29 cellular contexts compared by ENCODE assay signal in genomic region chr7:135964791-135965190, GRCh38. TPM values are rescaled to one million over a fixed set of nuclear protein-coding genes. Genes with fewer than 3 reads are reported as not detected.
DNase-seq lines count a peak whose midpoint lies in the region; ATAC-seq, FAIRE-seq and TF ChIP-seq lines count a peak whose summit lies in the region.
"Had no signal": no experiment of that assay in that cellular context is flagged by ENCODE, and none has a peak within 500 bp of the region (broad histone marks: within the 10 kb centered on the region; RNA-seq: fewer than 3 reads in every experiment).

No MANE protein-coding gene starts in this region.

- BruUV-seq in IMR-90 (replicated peaks; lab: Mats Ljungman, UMichigan) (no TSS peak), K562 (replicated peaks; lab: Mats Ljungman, UMichigan) (no TSS peak)

- whole genome bisulfite sequencing in IMR-90 (ENCODE audit: extremely low coverage in 2 of 2, insufficient read length in 1 of 2), 2 experiments, result no CpG with 5 or more reads among the region's 1 CpG
- WGBS in K562 (ENCODE audit: insufficient coverage, low coverage, missing lambda C conversion rate), result 95% methylated on average over 1 of the region's 1 CpG

- TF ChIP-seq POLR2A in IMR-90 (IDR thresholded peaks at IDR 0.05; ENCODE audit: low read depth, low read length) (no peak), K562 (conservative IDR thresholded peaks at IDR 0.05) (no peak)

- H4K8ac ChIP-seq in IMR-90 (ENCODE audit: low read depth in 2 of 2, low read length in 2 of 2), result no peak overlapping the region

- H3K9me3 Mint-ChIP-seq in CD4-positive, CD25-positive, alpha-beta regulatory T cell, result no peaks in the 10 kb centered on the region
- H3K9me3 Mint-ChIP-seq in natural killer cell, result no peaks in the 10 kb centered on the region
- H3K9me3 Mint-ChIP-seq: CD8-positive, alpha-beta memory T cell; nephron progenitor cell; T-helper 1 cell treated with Interleukin-12 subunit alpha and Interleukin-12 subunit beta and Interleukin-4 antibody, amounts not matched to agents 30 μg/mL and 1 μg/mL, for 36 hours had no signal

- no peak overlapping the region for H3K27ac ChIP-seq in CD4-positive, CD25-positive, alpha-beta regulatory T cell (ENCODE audit: insufficient read depth, low read length, poor library complexity, severe bottlenecking)
- H3K27ac ChIP-seq in IMR-90 (ENCODE audit: insufficient read depth, low read length) (no peak overlapping the region), K562 (ENCODE audit: extremely low read depth, low read depth, low read length) (peak overlapping the region; percentile 1; the same call in 1 of the 3 replicates)
- H3K27ac ChIP-seq: prostate gland, SJCRH30, uterus, VCaP had no signal

- H2BK120ac ChIP-seq in IMR-90 (ENCODE audit: low read depth, low read length), result no peak overlapping the region

- intact Hi-C loops in IMR-90 (cut with micrococcal nuclease) (no loop called here), K562 (cut with micrococcal nuclease) (no loop called here), natural killer cell (cut with micrococcal nuclease) (no loop called here), mucosa of descending colon (cut with DNase I, micrococcal nuclease) (no loop called here)

- H3K27ac Mint-ChIP-seq in CD4-positive, CD25-positive, alpha-beta regulatory T cell, result no peak overlapping the region
- H3K27ac Mint-ChIP-seq in natural killer cell, result peak overlapping the region; percentile 43 to 47
- H3K27ac Mint-ChIP-seq: nephron progenitor cell; T-helper 1 cell treated with Interleukin-12 subunit alpha and Interleukin-12 subunit beta and Interleukin-4 antibody, amounts not matched to agents 30 μg/mL and 1 μg/mL, for 36 hours had no signal

- H3K14ac ChIP-seq in IMR-90 (replicated peaks; ENCODE audit: low read depth, low read length), result no peak overlapping the region

- no peak overlapping the region for H2BK15ac ChIP-seq in IMR-90 (ENCODE audit: low read depth, low read length)

- no peak for DNase-seq in CD4-positive, CD25-positive, alpha-beta regulatory T cell
- no peak for DNase-seq in IMR-90
- DNase-seq in K562 (ENCODE audit: extremely low read depth in 1 of 4, low spot score in 3 of 4), result no peak
- no peak for DNase-seq in natural killer cell
- no peak for DNase-seq in mucosa of descending colon
- DNase-seq in GM20000 (ENCODE audit: low spot score), result no peak
- no peak for DNase-seq in CD1c-positive myeloid dendritic cell (ENCODE audit: extremely low spot score)
- DNase-seq: activated CD4-positive, alpha-beta T cell treated with anti-CD3 and anti-CD28 coated beads, Interleukin-2, amount 50 U/mL, for 48 hours; activated naive CD4-positive, alpha-beta T cell treated with Interleukin-2 at 50 U/mL for 16 hours; anterior cingulate cortex; CD8-positive, alpha-beta memory T cell; cerebellar nuclear complex; DMS79; effector CD8-positive, alpha-beta T cell; esophagus squamous epithelium; GOT3; heart right ventricle; Karpas-422; NCI-H1105; NCI-H69; nephron progenitor cell; PC-3; substantia nigra; uterus had no signal

- no peak overlapping the region for H2AK5ac ChIP-seq in IMR-90 (ENCODE audit: low read depth, low read length)

- dilution Hi-C loops in IMR-90 (cut with HindIII; ENCODE audit: low sequenced_read_pairs, unreplicated experiment), result no loop called here

- H3K4me3 ChIP-seq in CD4-positive, CD25-positive, alpha-beta regulatory T cell (ENCODE audit: low read depth, low read length), result peak overlapping the region; percentile 4
- H3K4me3 ChIP-seq in IMR-90 (ENCODE audit: insufficient read depth, low read depth, low read length) (no peak overlapping the region), K562 (no peak overlapping the region), mucosa of descending colon (no peak overlapping the region)
- H3K4me3 ChIP-seq: esophagus squamous epithelium, prostate gland, SJCRH30, uterus had no signal

- no peak overlapping the region for H3K56ac ChIP-seq in IMR-90 (ENCODE audit: extremely low read depth, insufficient read depth, low read length)

- H3K4me3 Mint-ChIP-seq in CD4-positive, CD25-positive, alpha-beta regulatory T cell, result peak overlapping the region in 1 of 4 donors; percentile 30
- peak overlapping the region; percentile 3 for H3K4me3 Mint-ChIP-seq in natural killer cell
- H3K4me3 Mint-ChIP-seq: nephron progenitor cell; T-helper 1 cell treated with Interleukin-12 subunit alpha and Interleukin-12 subunit beta and Interleukin-4 antibody, amounts not matched to agents 30 μg/mL and 1 μg/mL, for 36 hours had no signal

- H3K4me2 ChIP-seq in IMR-90 (ENCODE audit: low read depth, low read length), result peak overlapping the region; percentile 17; the same call in 1 of the 2 replicates
- H3K4me2 ChIP-seq in K562 (ENCODE audit: insufficient read depth, low read length), result no peak overlapping the region

- H3K79me1 ChIP-seq in IMR-90 (ENCODE audit: low read depth in 1 of 2, low read length in 2 of 2), result peaks cover 14 to 39% of the 10 kb centered on the region in 2 experiments

- H3K18ac ChIP-seq in IMR-90 (ENCODE audit: low read depth, low read length), result no peak overlapping the region

- peaks cover 42% of the 10 kb centered on the region for H3K4me1 ChIP-seq in CD4-positive, CD25-positive, alpha-beta regulatory T cell (ENCODE audit: control insufficient read depth, insufficient read depth, low read length, poor library complexity, severe bottlenecking)
- H3K4me1 ChIP-seq in IMR-90 (ENCODE audit: control insufficient read depth, insufficient read depth, low read length) (no peaks in the 10 kb centered on the region), K562 (replicated peaks in 1 of 2; ENCODE audit: control insufficient read depth in 2 of 2, insufficient read depth in 2 of 2, low read length in 2 of 2) (peaks cover 0 to 14% of the 10 kb centered on the region in 2 experiments; a peak in 4 of 5 replicates), mucosa of descending colon (ENCODE audit: low read depth) (no peaks in the 10 kb centered on the region)
- H3K4me1 ChIP-seq: prostate gland, SJCRH30, uterus had no signal

- no peak overlapping the region for H3K23ac ChIP-seq in IMR-90 (ENCODE audit: low read depth, low read length)

- H3K79me2 ChIP-seq in K562 (ENCODE audit: control insufficient read depth, insufficient read depth, low read length), result peaks cover 96% of the 10 kb centered on the region

- no peak for FAIRE-seq in K562 (lab: Jason Lieb, UNC)

- H2BK20ac ChIP-seq in IMR-90 (ENCODE audit: low read depth, low read length), result no peak overlapping the region

- in situ Hi-C loops in IMR-90 (cut with MboI; ENCODE audit: low sequenced_read_pairs), result no loop called here
- in situ Hi-C loops in K562 (cut with MboI), result loop anchor here (10.0 to 25.0 kb wide), 2 partner anchors 450 to 1302 kb away; partner anchors contain the start of gene CNOT4

- H3K27me3 ChIP-seq in CD4-positive, CD25-positive, alpha-beta regulatory T cell (ENCODE audit: control insufficient read depth, insufficient read depth, low read length), result no peaks in the 10 kb centered on the region
- H3K27me3 ChIP-seq in IMR-90 (ENCODE audit: control insufficient read depth, insufficient read depth, low read length) (no peaks in the 10 kb centered on the region), K562 (ENCODE audit: control insufficient read depth in 2 of 2, insufficient read depth in 2 of 2, low read length in 2 of 2) (no peaks in the 10 kb centered on the region)
- H3K27me3 ChIP-seq: esophagus squamous epithelium, heart right ventricle, SJCRH30, uterus had no signal

- TF ChIP-seq CTCF in IMR-90 (conservative IDR thresholded peaks at IDR 0.05; ENCODE audit: low read depth, low read length), result no peak
- no peak for TF ChIP-seq CTCF in K562 (IDR thresholded peaks at IDR 0.05 in 2 of 3, conservative IDR thresholded peaks at IDR 0.05 in 1 of 3; ENCODE audit: insufficient read depth in 2 of 3, low read depth in 1 of 3, low read length in 3 of 3)
- TF ChIP-seq CTCF in natural killer cell (IDR thresholded peaks at IDR 0.05), result no peak
- no peak for TF ChIP-seq CTCF in mucosa of descending colon (IDR thresholded peaks at IDR 0.05)
- no peak for TF ChIP-seq CTCF in GM20000 (IDR thresholded peaks at IDR 0.05; ENCODE audit: extremely low read depth, missing control alignments)

- CTCF ChIA-PET in IMR-90 (lab: Yijun Ruan, JAX), result no interaction called here
- CTCF ChIA-PET in K562 (lab: Yijun Ruan, JAX; ENCODE audit: low intra/inter-chr PET ratio), result no interaction called here

- peaks cover 27% of the 10 kb centered on the region for H3K36me3 Mint-ChIP-seq in CD4-positive, CD25-positive, alpha-beta regulatory T cell
- H3K36me3 Mint-ChIP-seq in natural killer cell, result no peaks in the 10 kb centered on the region

- H3K9me3 ChIP-seq in CD4-positive, CD25-positive, alpha-beta regulatory T cell (ENCODE audit: control insufficient read depth in 2 of 2, low read length in 2 of 2), result no peaks in the 10 kb centered on the region
- no peaks in the 10 kb centered on the region for H3K9me3 ChIP-seq in IMR-90 (ENCODE audit: control insufficient read depth, insufficient read depth, low read length)
- no peaks in the 10 kb centered on the region for H3K9me3 ChIP-seq in K562 (replicated peaks; ENCODE audit: control insufficient read depth, insufficient read depth, low read depth, low read length)
- H3K9me3 ChIP-seq in mucosa of descending colon, result no peaks in the 10 kb centered on the region
- H3K9me3 ChIP-seq: esophagus squamous epithelium, heart right ventricle, prostate gland, SJCRH30, uterus had no signal

- H3K27me3 Mint-ChIP-seq in CD4-positive, CD25-positive, alpha-beta regulatory T cell, result no peaks in the 10 kb centered on the region
- no peaks in the 10 kb centered on the region for H3K27me3 Mint-ChIP-seq in natural killer cell (ENCODE audit: low read depth in 2 of 2)
- H3K27me3 Mint-ChIP-seq: CD8-positive, alpha-beta memory T cell had no signal

- H3K4me1 Mint-ChIP-seq in CD4-positive, CD25-positive, alpha-beta regulatory T cell, result peaks cover 69 to 89% (median 75%) of the 10 kb centered on the region in 4 donors
- H3K4me1 Mint-ChIP-seq in natural killer cell, result peaks cover 83 to 88% of the 10 kb centered on the region in 2 donors

- no peak overlapping the region for H2BK5ac ChIP-seq in IMR-90 (ENCODE audit: low read depth, low read length, poor library complexity, severe bottlenecking)

- peaks cover 19% of the 10 kb centered on the region for H3K36me3 ChIP-seq in CD4-positive, CD25-positive, alpha-beta regulatory T cell (ENCODE audit: control insufficient read depth, insufficient read depth, low read length)
- H3K36me3 ChIP-seq in IMR-90 (ENCODE audit: control insufficient read depth, insufficient read depth, low read length), result 0 out of 2 replicates have a peak, but pooled peaks cover 2% of the 10 kb centered on the region
- H3K36me3 ChIP-seq in K562 (ENCODE audit: control insufficient read depth, insufficient read depth, low read length), result peaks cover 38% of the 10 kb centered on the region; the same call in 2 of the 3 replicates
- no peaks in the 10 kb centered on the region for H3K36me3 ChIP-seq in mucosa of descending colon (ENCODE audit: low read depth)
- H3K36me3 ChIP-seq: prostate gland, uterus had no signal

- H3K9me1 ChIP-seq in IMR-90 (ENCODE audit: insufficient read depth, low read length) (peaks cover 7% of the 10 kb centered on the region), K562 (ENCODE audit: control insufficient read depth, insufficient read depth, low read length) (no peaks in the 10 kb centered on the region)

- no peak for TF ChIP-seq EP300 in K562 (IDR thresholded peaks at IDR 0.05; ENCODE audit: low read length)

- H2AFZ ChIP-seq in IMR-90 (replicated peaks; ENCODE audit: low read length, poor library complexity), result no peak overlapping the region
- H2AFZ ChIP-seq in K562 (ENCODE audit: low read depth, low read length), result no peak overlapping the region

- no peak overlapping the region for H4K5ac ChIP-seq in IMR-90 (ENCODE audit: low read depth, low read length)

- H2AK9ac ChIP-seq in IMR-90 (replicated peaks; ENCODE audit: low read depth, low read length, poor library complexity), result no peak overlapping the region

- ATAC-seq in CD4-positive, CD25-positive, alpha-beta regulatory T cell (ENCODE audit: low read depth in 2 of 2), result no peak
- no peak for ATAC-seq in IMR-90 (ENCODE audit: low read depth)
- ATAC-seq in K562, result peak; percentile 5
- ATAC-seq in natural killer cell, result no peak
- no peak for ATAC-seq in mucosa of descending colon
- ATAC-seq in GM21360 (IDR thresholded peaks at IDR 0.05; ENCODE audit: unreplicated experiment), result no peak
- ATAC-seq: PC-3 had no signal

- POLR2A ChIA-PET in IMR-90 (lab: Charles Lee; ENCODE audit: unreplicated experiment) (no interaction called here), K562 (lab: Yijun Ruan, JAX) (interaction anchor here (1.0 to 2.2 kb wide), 2 partner anchors 10 to 22 kb away, joined by 3 to 14 read pairs; no protein-coding TSS in a partner anchor)

- no peak overlapping the region for H3K4ac ChIP-seq in IMR-90 (ENCODE audit: low read depth, low read length)

- H3K9ac ChIP-seq in IMR-90 (ENCODE audit: low read depth, low read length) (no peak overlapping the region), K562 (ENCODE audit: insufficient read depth in 1 of 2, low read depth in 2 of 2, low read length in 2 of 2) (no peak overlapping the region)

- no peak overlapping the region for H4K91ac ChIP-seq in IMR-90 (ENCODE audit: insufficient read depth, low read depth, low read length)

- TF ChIP-seq RAD21 in IMR-90 (IDR thresholded peaks at IDR 0.05; ENCODE audit: low read length) (no peak), K562 (CRISPR knock-in tag; conservative IDR thresholded peaks at IDR 0.05 in 1 of 2, IDR thresholded peaks at IDR 0.05 in 1 of 2) (no peak)

- peaks cover 41% of the 10 kb centered on the region for H4K20me1 ChIP-seq in IMR-90 (ENCODE audit: insufficient read depth, low read length)
- no peaks in the 10 kb centered on the region for H4K20me1 ChIP-seq in K562 (replicated peaks; ENCODE audit: control insufficient read depth, insufficient read depth, low read length)

RNA-seq across cellular contexts. Expression of gene MTPN, which starts 12.4 kb away (rescaled TPM):
- total RNA-seq in CD4-positive, CD25-positive, alpha-beta regulatory T cell, result 106 TPM
- 100 to 1,000 TPM in 2 of 4 donors, 10 to 100 TPM in 2; 75.3 to 121 (median 97.4) TPM for polyA plus RNA-seq in CD4-positive, CD25-positive, alpha-beta regulatory T cell
- total RNA-seq in IMR-90 (2012; rRNA removed) (58.8 and 107 TPM in 2 replicates), K562 (2014; rRNA removed) (94.4 and 128 TPM in 2 replicates), K562 (2014; rRNA removed; fragmentation: Illumina TruSeq; extraction: Trizol) (156 and 189 TPM in 2 replicates), K562 (2015; rRNA removed; fragmentation: Illumina TruSeq; extraction: Trizol) (154 and 159 TPM in 2 replicates), K562 (2021) (236 and 261 TPM in 2 replicates), natural killer cell (100 to 1,000 TPM; 161 to 170 (median 165) TPM), mucosa of descending colon (10 to 100 TPM; 93.1 to 97.9 (median 97.0) TPM)
- polyA plus RNA-seq in IMR-90 (2012; rRNA removed) (89.6 and 94.4 TPM in 2 replicates), K562 (2011; rRNA removed) (189 and 191 TPM in 2 replicates), K562 (2014; fragmentation: Illumina TruSeq; extraction: Trizol) (224 and 243 TPM in 2 replicates), K562 (2014; fragmentation: Nextera tagmentation; extraction: Ambion mirVana) (10 to 100 TPM; 68.5 to 68.6 TPM), K562 (2014; rRNA removed) (133 and 148 TPM in 2 replicates)
- 13.3 and 19.2 TPM in 2 replicates for polyA plus RNA-seq in IMR-90 (2012; cell fraction: cytosol; rRNA removed)
- 2.9 and 20.3 TPM in 2 replicates for polyA plus RNA-seq in IMR-90 (2012; cell fraction: nucleus; rRNA removed; ENCODE audit: low replicate concordance)
- 24.4 and 41.1 TPM in 2 replicates for total RNA-seq in K562 (2011; cell fraction: chromatin; rRNA removed; ENCODE audit: low replicate concordance)
- total RNA-seq in K562 (2011; cell fraction: nucleolus; rRNA removed), result 26.7 and 34.1 TPM in 2 replicates
- total RNA-seq in K562 (2011; cell fraction: nucleoplasm; rRNA removed), result 43.8 and 76.6 TPM in 2 replicates
- 69.3 and 142 TPM in 2 replicates for polyA plus RNA-seq in K562 (2011; cell fraction: cytosol; rRNA removed)
- 61.0 and 67.9 TPM in 2 replicates for polyA plus RNA-seq in K562 (2011; cell fraction: nucleus; rRNA removed)
- polyA plus RNA-seq in K562 (2012), result 190 and 199 TPM in 2 replicates
- polyA minus RNA-seq in K562 (2011; rRNA and poly(A)+ RNA removed), result 247 and 299 TPM in 2 replicates
- polyA minus RNA-seq in K562 (2011; cell fraction: cytosol; rRNA and poly(A)+ RNA removed), result 168 and 172 TPM in 2 replicates
- 70.3 and 88.3 TPM in 2 replicates for polyA minus RNA-seq in K562 (2011; cell fraction: nucleus; rRNA and poly(A)+ RNA removed)

Comparison
In these comparisons a context has a peak if more than half of its experiments do, and no peak if none do; other contexts are left out.
1. H3K27ac Mint-ChIP-seq: peak in natural killer cell (2 of 2); none in CD4-positive, CD25-positive, alpha-beta regulatory T cell (0 of 3).